Comparison of ENCODE assay signal across 1 cellular context in the genomic region with DNA sequence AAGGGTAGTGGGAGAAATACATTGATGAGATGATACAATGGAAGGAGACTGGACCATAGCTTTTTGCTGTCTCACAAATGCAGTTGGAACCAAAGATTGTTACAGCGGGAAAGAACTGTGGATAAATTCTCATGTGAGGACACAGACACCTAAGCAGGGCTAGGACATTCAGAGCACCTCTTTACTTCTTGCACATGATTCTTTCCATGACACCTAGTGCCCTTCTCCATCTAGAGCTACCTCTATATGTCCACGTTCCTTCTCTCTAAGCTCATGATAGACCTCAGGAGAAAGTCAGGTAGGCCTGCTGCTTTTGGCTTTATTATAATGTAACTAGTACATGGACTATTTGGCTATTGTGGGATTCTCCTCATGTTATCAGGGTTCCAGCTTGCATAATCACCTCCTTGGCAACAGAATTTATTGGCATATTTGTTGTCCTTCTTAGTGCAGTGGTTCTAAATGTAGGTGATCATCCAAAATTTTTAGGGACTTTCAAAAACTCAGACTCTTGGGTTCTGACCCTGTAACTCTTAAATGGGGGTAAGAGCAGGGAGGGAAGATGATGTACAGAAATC.
TF ChIP-seq lines count a peak whose summit lies in the region.

No MANE protein-coding gene starts in this region.

TF ChIP-seq in IMR-90, 13 proteins besides CTCF, POLR2A, EP300 and RAD21:
- no peak for TF ChIP-seq RFX5 (IDR thresholded peaks at IDR 0.05; ENCODE audit: low read depth, low read length)
- no peak for TF ChIP-seq MXI1 (IDR thresholded peaks at IDR 0.05; ENCODE audit: borderline replicate concordance, low read depth, low read length)
TF ChIP-seq in IMR-90: peak in this region for 0.
